Comparison of ENCODE assay signal across 36 cellular contexts in genomic region chr2:143515318-143515717, GRCh38.
"Had no signal": no experiment of that assay in that cellular context is flagged by ENCODE, and none has a peak within 500 bp of the region (broad histone marks: within the 10 kb centered on the region; RNA-seq: fewer than 3 reads in every experiment).

No MANE protein-coding gene starts in this region.

- H3K27ac Mint-ChIP-seq: activated B cell treated with CpG ODN at 0.5 μM for 24 hours; activated CD4-positive, alpha-beta memory T cell treated with anti-CD3 and anti-CD28 coated beads for 36 hours; activated CD4-positive, alpha-beta T cell treated with anti-CD3 and anti-CD28 coated beads, Interleukin-2, amount 10 ng/mL, durations not matched to agents 24 days and 14 days; activated CD8-positive, alpha-beta T cell treated with anti-CD3 and anti-CD28 coated beads for 36 hours; activated naive CD4-positive, alpha-beta T cell treated with anti-CD3 and anti-CD28 coated beads for 36 hours; activated T-cell treated with anti-CD3 and anti-CD28 coated beads, Interleukin-2, amount 50 U/mL, for 72 hours; activated T-helper 1 cell treated with anti-CD3 and anti-CD28 coated beads, Interleukin-12 subunit alpha, Interleukin-12 subunit beta, Interleukin-2, Interleukin-4 antibody, amounts not matched to agents 30 ng/mL and 10 ng/mL and 1 ng/mL, durations not matched to agents 14 hours and 24 hours and 36 hours; activated T-helper 17 cell treated with anti-CD3 and anti-CD28 coated beads, Interleukin-2, amount 50 U/mL, for 72 hours; T-helper 1 cell treated with Interleukin-12 subunit alpha and Interleukin-12 subunit beta and Interleukin-4 antibody, amounts not matched to agents 30 μg/mL and 1 μg/mL, for 36 hours; T-helper 2 cell treated with Interferon-gamma antibody and Interleukin-4, amounts not matched to agents 5 μg/mL and 100 μg/mL, for 36 hours had no signal

- H3K27me3 Mint-ChIP-seq: activated B cell treated with CpG ODN at 0.5 μM for 24 hours; activated CD4-positive, alpha-beta memory T cell treated with anti-CD3 and anti-CD28 coated beads for 36 hours; activated CD4-positive, alpha-beta T cell treated with anti-CD3 and anti-CD28 coated beads, Interleukin-2, amount 10 ng/mL, durations not matched to agents 24 days and 14 days; activated CD8-positive, alpha-beta T cell treated with anti-CD3 and anti-CD28 coated beads for 36 hours; activated T-helper 17 cell treated with anti-CD3 and anti-CD28 coated beads, Interleukin-2, amount 50 U/mL, for 72 hours had no signal

- H3K9me3 Mint-ChIP-seq: activated B cell treated with CpG ODN at 0.5 μM for 24 hours; activated CD4-positive, alpha-beta T cell treated with anti-CD3 and anti-CD28 coated beads, Interleukin-2, amount 10 ng/mL, durations not matched to agents 24 days and 14 days; activated naive CD4-positive, alpha-beta T cell treated with anti-CD3 and anti-CD28 coated beads for 36 hours; activated T-cell treated with anti-CD3 and anti-CD28 coated beads, Interleukin-2, amount 50 U/mL, for 72 hours; activated T-helper 1 cell treated with anti-CD3 and anti-CD28 coated beads, Interleukin-12 subunit alpha, Interleukin-12 subunit beta, Interleukin-2, Interleukin-4 antibody, amounts not matched to agents 30 ng/mL and 10 ng/mL and 1 ng/mL, durations not matched to agents 14 hours and 24 hours and 36 hours; activated T-helper 17 cell treated with anti-CD3 and anti-CD28 coated beads, Interleukin-2, amount 50 U/mL, for 72 hours; T-helper 1 cell treated with Interleukin-12 subunit alpha and Interleukin-12 subunit beta and Interleukin-4 antibody, amounts not matched to agents 30 μg/mL and 1 μg/mL, for 36 hours; T-helper 2 cell treated with Interferon-gamma antibody and Interleukin-4, amounts not matched to agents 5 μg/mL and 100 μg/mL, for 36 hours had no signal

- H3K27me3 ChIP-seq: adrenal gland, body of pancreas, brain microvascular endothelial cell, breast epithelium had no signal

- H3K27ac ChIP-seq: adrenal gland, body of pancreas, brain microvascular endothelial cell, breast epithelium, VCaP had no signal

- H3K36me3 ChIP-seq: adrenal gland, brain microvascular endothelial cell, breast epithelium had no signal

- H3K9me3 ChIP-seq: adrenal gland, body of pancreas, breast epithelium had no signal

- H3K4me1 ChIP-seq: adrenal gland, body of pancreas, breast epithelium had no signal

- H3K4me3 ChIP-seq: adrenal gland, body of pancreas, breast epithelium had no signal

- DNase-seq: activated B cell treated with CpG ODN at 0.5 μM for 24 hours; activated CD4-positive, alpha-beta memory T cell treated with anti-CD3 and anti-CD28 coated beads for 36 hours; activated CD4-positive, alpha-beta T cell treated with anti-CD3 and anti-CD28 coated beads for 4 hours; activated CD4-positive, alpha-beta T cell treated with anti-CD3 and anti-CD28 coated beads, Interleukin-2, amount 10 ng/mL, durations not matched to agents 24 days and 14 days; activated CD4-positive, alpha-beta T cell treated with anti-CD3 and anti-CD28 coated beads, Interleukin-2, amount 50 U/mL, for 1 hour; activated CD4-positive, alpha-beta T cell treated with anti-CD3 and anti-CD28 coated beads, Interleukin-2, amount 50 U/mL, for 4 hours; activated CD4-positive, CD25-positive, alpha-beta regulatory T cell treated with anti-CD3 and anti-CD28 coated beads, Interleukin-2, amount 50 U/mL, for 72 hours; activated CD8-positive, alpha-beta memory T cell treated with anti-CD3 and anti-CD28 coated beads, Interleukin-2, amount 50 U/mL, for 4 hours; activated CD8-positive, alpha-beta T cell treated with anti-CD3 and anti-CD28 coated beads for 36 hours; activated effector memory CD4-positive, alpha-beta T cell treated with anti-CD3 and anti-CD28 coated beads, Interleukin-2, amount 50 U/mL, for 16 hours; activated gamma-delta T cell treated with Interleukin-2 at 50 U/mL for 16 hours; activated naive CD4-positive, alpha-beta T cell; activated naive CD4-positive, alpha-beta T cell treated with anti-CD3 and anti-CD28 coated beads for 36 hours; activated naive CD4-positive, alpha-beta T cell treated with anti-CD3 and anti-CD28 coated beads, Interleukin-2, amount 50 U/mL, for 16 hours; activated T-cell treated with anti-CD3 and anti-CD28 coated beads for 4 hours; activated T-cell treated with anti-CD3 and anti-CD28 coated beads, Interleukin-2, amount 50 U/mL, for 1 hour; activated T-cell treated with anti-CD3 and anti-CD28 coated beads, Interleukin-2, amount 50 U/mL, for 4 hours; activated T-cell treated with anti-CD3 and anti-CD28 coated beads, Interleukin-2, amount 50 U/mL, for 72 hours; adrenal gland; amniotic stem cell; aorta; body of pancreas; brain microvascular endothelial cell; central memory CD4-positive, alpha-beta T cell; T-helper 1 cell; T-helper 2 cell; T-helper 9 cell had no signal

- H3K4me3 Mint-ChIP-seq: activated B cell treated with CpG ODN at 0.5 μM for 24 hours; activated CD4-positive, alpha-beta memory T cell treated with anti-CD3 and anti-CD28 coated beads for 36 hours; activated CD4-positive, alpha-beta T cell treated with anti-CD3 and anti-CD28 coated beads, Interleukin-2, amount 10 ng/mL, durations not matched to agents 24 days and 14 days; activated CD8-positive, alpha-beta T cell treated with anti-CD3 and anti-CD28 coated beads for 36 hours; activated naive CD4-positive, alpha-beta T cell treated with anti-CD3 and anti-CD28 coated beads for 36 hours; activated T-cell treated with anti-CD3 and anti-CD28 coated beads, Interleukin-2, amount 50 U/mL, for 4 hours; activated T-cell treated with anti-CD3 and anti-CD28 coated beads, Interleukin-2, amount 50 U/mL, for 72 hours; activated T-helper 1 cell treated with anti-CD3 and anti-CD28 coated beads, Interleukin-12 subunit alpha, Interleukin-12 subunit beta, Interleukin-2, Interleukin-4 antibody, amounts not matched to agents 30 ng/mL and 10 ng/mL and 1 ng/mL, durations not matched to agents 14 hours and 24 hours and 36 hours; activated T-helper 17 cell treated with anti-CD3 and anti-CD28 coated beads, Interleukin-2, amount 50 U/mL, for 72 hours; T-helper 1 cell treated with Interleukin-12 subunit alpha and Interleukin-12 subunit beta and Interleukin-4 antibody, amounts not matched to agents 30 μg/mL and 1 μg/mL, for 36 hours; T-helper 2 cell treated with Interferon-gamma antibody and Interleukin-4, amounts not matched to agents 5 μg/mL and 100 μg/mL, for 36 hours had no signal

- ATAC-seq: activated CD8-positive, alpha-beta T cell treated with anti-CD3 and anti-CD28 coated beads for 36 hours; activated naive CD4-positive, alpha-beta T cell treated with anti-CD3 and anti-CD28 coated beads, Interleukin-2, amount 50 U/mL, for 72 hours; activated T-cell treated with anti-CD3 and anti-CD28 coated beads, Interleukin-2, amount 50 U/mL, for 4 hours; activated T-cell treated with anti-CD3 and anti-CD28 coated beads, Interleukin-2, amount 50 U/mL, for 72 hours; activated T-helper 17 cell treated with anti-CD3 and anti-CD28 coated beads, Interleukin-2, amount 50 U/mL, for 72 hours; body of pancreas had no signal

- FAIRE-seq: astrocyte, TTC549 had no signal

- H3K4me1 Mint-ChIP-seq: activated B cell treated with CpG ODN at 0.5 μM for 24 hours had no signal
